In the genomic region with DNA sequence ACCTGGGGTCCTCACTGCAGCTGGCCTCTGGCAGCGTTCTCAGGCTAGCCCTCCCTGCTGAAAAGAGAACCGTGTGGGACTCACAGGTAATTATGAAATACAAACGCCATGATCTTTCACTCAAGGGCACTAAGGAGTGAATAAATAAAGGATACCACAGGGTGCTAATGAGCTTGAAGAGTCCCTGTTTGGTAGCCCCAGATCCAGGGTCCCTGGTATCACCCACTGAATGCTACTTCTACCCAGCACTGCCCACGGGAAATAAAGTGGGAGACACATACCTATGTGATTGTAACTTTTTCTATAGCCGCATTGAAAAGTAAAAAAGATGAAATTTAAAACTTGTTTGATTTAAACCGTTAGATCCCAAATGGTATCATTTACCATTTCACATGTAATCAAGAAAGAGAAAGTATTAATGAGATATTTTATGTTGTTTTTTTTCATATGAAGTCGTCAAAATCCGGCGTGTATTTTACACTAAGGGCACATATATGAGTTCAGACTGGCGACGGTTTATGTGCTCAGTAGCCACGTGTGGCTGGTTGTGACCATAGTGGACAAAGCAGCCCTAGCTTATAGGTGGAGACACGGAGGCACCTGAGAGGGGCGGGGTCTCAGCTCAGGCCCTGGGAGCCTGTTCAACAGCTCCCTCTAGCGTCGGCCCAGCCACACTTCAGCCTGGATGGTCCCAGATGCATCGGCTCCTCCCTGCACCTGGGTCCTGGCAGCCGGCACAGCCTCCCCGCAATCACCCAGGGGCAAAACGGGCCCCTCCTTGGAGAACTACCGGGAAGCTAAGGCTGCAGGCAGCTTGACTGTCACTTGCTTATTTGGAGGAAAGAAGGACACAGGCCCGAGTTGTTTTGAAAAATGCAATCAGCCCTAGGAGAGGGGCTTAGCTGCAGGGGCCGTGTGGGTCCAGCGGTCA, we compare ENCODE assay signal across 8 cellular contexts. TPM values are rescaled to one million over a fixed set of nuclear protein-coding genes. Genes with fewer than 3 reads are reported as not detected.
DNase-seq lines count a peak whose midpoint lies in the region; ATAC-seq and TF ChIP-seq lines count a peak whose summit lies in the region.

No MANE protein-coding gene starts in this region.

- H3K9ac ChIP-seq in rectal smooth muscle tissue (ENCODE audit: low read length): no peak overlapping the region

- DNase-seq in GM12865 (ENCODE audit: low read depth) (peak; percentile 90), NCI-H1105 treated with DMSO at 0.1 percent for 48 hours (lab: John Stamatoyannopoulos, UW) (peak; percentile 84), SW 1271 (lab: John Stamatoyannopoulos, UW) (peak; percentile 62 to 83), heart right ventricle (peak; percentile 74 to 80), mesenteric fat pad (ENCODE audit: low spot score) (no peak)
- DNase-seq in activated naive CD8-positive, alpha-beta T cell treated with anti-CD3 and anti-CD28 coated beads, Interleukin-2, amount 50 U/mL, for 16 hours (ENCODE audit: low read depth, low spot score): peak; percentile 63

- intact Hi-C loops in heart right ventricle (cut with DNase I): loop anchor here in 8 of 10 donors (1.0 to 10.0 kb wide), 12 partner anchors 77 to 287 kb away; partner anchors contain the start of genes HPCAL1 (in 6 of the 8) and RRM2 (in 3 of the 8)

- peaks cover 0 to 8% (median 0%) of the 10 kb centered on the region in 9 donors for H3K36me3 ChIP-seq in heart right ventricle
- no peaks in the 10 kb centered on the region for H3K36me3 ChIP-seq in rectal smooth muscle tissue (ENCODE audit: control insufficient read depth, insufficient read depth, low read length)

- H3K27me3 ChIP-seq in heart right ventricle: no peaks in the 10 kb centered on the region
- H3K27me3 ChIP-seq in rectal smooth muscle tissue (ENCODE audit: control insufficient read depth, insufficient read depth, low read length): no peaks in the 10 kb centered on the region

- H3K27ac ChIP-seq in heart right ventricle (peak overlapping the region in 7 of 10 donors; percentile 17 to 76 (median 42)), rectal smooth muscle tissue (ENCODE audit: low read depth, low read length) (no peak overlapping the region)

- TF ChIP-seq CTCF in GM12865 (IDR thresholded peaks at IDR 0.05; ENCODE audit: insufficient read depth, low read depth, low read length, missing control alignments) (peak; percentile 99), heart right ventricle (IDR thresholded peaks at IDR 0.05) (peak; percentile 93 to 99 (median 96))

- H3K4me1 ChIP-seq in heart right ventricle (peaks cover 22 to 74% (median 60%) of the 10 kb centered on the region in 9 donors), rectal smooth muscle tissue (ENCODE audit: control insufficient read depth, insufficient read depth, low read length) (peaks cover 22% of the 10 kb centered on the region)

- 29 to 30% methylated on average over 24 of the region's 24 CpGs for whole genome bisulfite sequencing in heart right ventricle, 2 donors

- peaks cover 0 to 4% (median 0%) of the 10 kb centered on the region in 11 donors for H3K9me3 ChIP-seq in heart right ventricle

- ATAC-seq in HG02642 (IDR thresholded peaks at IDR 0.05; ENCODE audit: poor library complexity, unreplicated experiment) (peak; percentile 57), heart right ventricle (peak; percentile 34 to 85 (median 74))

- H3K4me3 ChIP-seq in GM12865 (ENCODE audit: low read depth, low read length): peak overlapping the region; percentile 48
- peak overlapping the region in 1 of 10 donors; percentile 19 for H3K4me3 ChIP-seq in heart right ventricle
- H3K4me3 ChIP-seq in rectal smooth muscle tissue (ENCODE audit: low read length): peak overlapping the region; percentile 19

RNA-seq across cellular contexts. Expression of gene ODC1, which starts 39.2 kb away (rescaled TPM):
- total RNA-seq in heart right ventricle: 10 to 100 TPM; 25.4 to 92.8 (median 56.0) TPM
- 10 to 100 TPM in 1 of 2 donors, 1 to 10 TPM in 1; 4.1 to 81.9 TPM for polyA plus RNA-seq in heart right ventricle
- total RNA-seq in mesenteric fat pad: 32.8 TPM
